ENCODE assay signal across 27 cellular contexts in the genomic region with DNA sequence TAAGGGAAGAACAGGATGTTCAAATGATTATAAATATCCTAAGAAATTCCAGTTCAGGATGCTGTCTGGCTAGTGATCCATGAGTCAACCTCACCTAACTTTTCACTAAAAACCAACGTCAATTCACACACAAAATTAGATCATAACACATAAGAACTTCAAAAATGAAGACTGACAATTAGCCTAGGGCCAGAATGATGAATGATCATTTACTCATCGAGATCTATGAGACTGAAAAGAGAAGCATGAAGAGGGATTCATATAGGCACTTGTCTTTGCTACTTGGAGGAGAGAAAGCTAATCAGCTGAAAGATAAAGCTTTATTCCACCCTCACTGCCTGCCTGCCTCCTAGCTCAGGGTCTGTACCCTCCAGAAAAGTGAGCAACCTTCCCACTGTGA. TPM values are rescaled to one million over a fixed set of nuclear protein-coding genes. Genes with fewer than 3 reads are reported as not detected.
DNase-seq lines count a peak whose midpoint lies in the region; ATAC-seq and TF ChIP-seq lines count a peak whose summit lies in the region.
"Had no signal": no experiment of that assay in that cellular context is flagged by ENCODE, and none has a peak within 500 bp of the region (broad histone marks: within the 10 kb centered on the region; RNA-seq: fewer than 3 reads in every experiment).

No MANE protein-coding gene starts in this region.

- ATAC-seq in RWPE2 (ENCODE audit: low read depth), result peak; percentile 53
- ATAC-seq in left lobe of liver, result no peak
- no peak for ATAC-seq in GM19395 (IDR thresholded peaks at IDR 0.05; ENCODE audit: unreplicated experiment)
- ATAC-seq: Panc1, Right ventricle myocardium inferior, SK-N-SH treated with all-trans-retinoic acid at 6 μM for 48 hours had no signal

- H3K4me1 ChIP-seq in RWPE2 (ENCODE audit: insufficient read depth, poor library complexity, severe bottlenecking), result no peaks in the 10 kb centered on the region
- H3K4me1 ChIP-seq: SJCRH30 had no signal

- H3K27me3 ChIP-seq in RWPE2 (ENCODE audit: insufficient read depth, poor library complexity, severe bottlenecking), result no peaks in the 10 kb centered on the region

- TF ChIP-seq CTCF in RWPE2 (IDR thresholded peaks at IDR 0.05; ENCODE audit: poor library complexity, severe bottlenecking) (no peak), epithelial cell of esophagus (IDR thresholded peaks at IDR 0.05; ENCODE audit: insufficient read depth, low read depth, low read length, missing control alignments) (no peak), GM20000 (IDR thresholded peaks at IDR 0.05; ENCODE audit: extremely low read depth, missing control alignments) (no peak)

- peak; percentile 22 for DNase-seq in HPDE6-E6E7 (ENCODE audit: extremely low spot score)
- no peak for DNase-seq in RWPE2 (ENCODE audit: low spot score)
- DNase-seq in epithelial cell of esophagus (ENCODE audit: low read depth), result peak; percentile 77
- DNase-seq in GM20000 (ENCODE audit: low spot score), result no peak
- DNase-seq in activated CD8-positive, alpha-beta memory T cell treated with anti-CD3 and anti-CD28 coated beads, Interleukin-2, amount 50 U/mL, for 48 hours, result no peak
- no peak for DNase-seq in left lobe of liver (ENCODE audit: low spot score)
- DNase-seq: CD8-positive, alpha-beta memory T cell; DMS 273 treated with DMSO at 0.1 percent for 48 hours; DMS79 treated with DMSO at 0.1 percent for 48 hours; HCEC 1CT; IMR-90; KG1; NCI-H1048; NCI-H1417 treated with DMSO at 0.1 percent for 48 hours; NCI-H187; NCI-H2081 treated with DMSO at 0.1 percent for 48 hours; NCI-H2171; NCI-H226; NCI-H510A; NCI-H69; SJCRH30 had no signal

- H3K36me3 ChIP-seq in RWPE2 (ENCODE audit: low read depth), result no peaks in the 10 kb centered on the region
- H3K36me3 ChIP-seq: SJCRH30 had no signal

- H3K9me3 ChIP-seq in RWPE2 (ENCODE audit: severe bottlenecking), result no peaks in the 10 kb centered on the region
- H3K9me3 ChIP-seq: SJCRH30 had no signal

- peak overlapping the region; percentile 33 for H3K27ac ChIP-seq in RWPE2 (ENCODE audit: poor library complexity, severe bottlenecking)
- H3K27ac ChIP-seq: C4-2B, SJCRH30 had no signal

- H3K4me3 ChIP-seq in RWPE2 (ENCODE audit: severe bottlenecking), result no peak overlapping the region
- no peak overlapping the region for H3K4me3 ChIP-seq in epithelial cell of esophagus (ENCODE audit: low read length)
- H3K4me3 ChIP-seq: SJCRH30 had no signal

RNA-seq across cellular contexts. Expression of a gene that starts 29.8 kb away (rescaled TPM):
- total RNA-seq in left lobe of liver, result 0.33 TPM
- total RNA-seq: IMR-90 had no signal

RNA-seq across cellular contexts. Expression of a gene that starts 52.3 kb away (rescaled TPM):
- not detected for total RNA-seq in left lobe of liver
- total RNA-seq: A673; CD8-positive, alpha-beta memory T cell; IMR-90; Right ventricle myocardium inferior; SJCRH30 had no signal

Comparison
In these comparisons a context has a peak if more than half of its experiments do, and no peak if none do; other contexts are left out.
1. DNase-seq: peak in HPDE6-E6E7 (single experiment) and epithelial cell of esophagus (single experiment); none in RWPE2 (single experiment), GM20000 (single experiment), activated CD8-positive, alpha-beta memory T cell treated with anti-CD3 and anti-CD28 coated beads, Interleukin-2, amount 50 U/mL, for 48 hours (single experiment) and left lobe of liver (single experiment).